Comparison of ENCODE assay signal across 9 cellular contexts in genomic region chr13:32838985-32839384, GRCh38.
DNase-seq lines count a peak whose midpoint lies in the region; ATAC-seq and FAIRE-seq lines count a peak whose summit lies in the region.
"Had no signal": no experiment of that assay in that cellular context is flagged by ENCODE, and none has a peak within 500 bp of the region (broad histone marks: within the 10 kb centered on the region; RNA-seq: fewer than 3 reads in every experiment).

No MANE protein-coding gene starts in this region.

- no peak for FAIRE-seq in HTR-8/SVneo (lab: Jason Lieb, UNC)
- FAIRE-seq: endometrium had no signal

- DNase-seq in NCI-H2196 treated with DMSO at 0.1 percent for 48 hours (lab: John Stamatoyannopoulos, UW; ENCODE audit: unreplicated experiment): peak; percentile 47
- peak; percentile 71 for DNase-seq in hepatic stellate cell (ENCODE audit: low spot score)
- DNase-seq in stimulated activated naive CD4-positive, alpha-beta T cell treated with Interleukin-2 at 50 U/mL for 16 hours (lab: John Stamatoyannopoulos, UW): no peak
- DNase-seq in HK-2 (ENCODE audit: unreplicated experiment): no peak
- no peak for DNase-seq in LoVo (ENCODE audit: low spot score)
- DNase-seq in HTR-8/SVneo (ENCODE audit: insufficient read length, low spot score): no peak

- ATAC-seq in GM18868 (IDR thresholded peaks at IDR 0.05; ENCODE audit: unreplicated experiment) (peak; percentile 74), HG02642 (IDR thresholded peaks at IDR 0.05; ENCODE audit: poor library complexity, unreplicated experiment) (peak; percentile 71)

Comparison
In these comparisons a context has a peak if more than half of its experiments do, and no peak if none do; other contexts are left out.
1. DNase-seq: peak in NCI-H2196 treated with DMSO at 0.1 percent for 48 hours (single experiment) and hepatic stellate cell (single experiment); none in stimulated activated naive CD4-positive, alpha-beta T cell treated with Interleukin-2 at 50 U/mL for 16 hours (single experiment), HK-2 (single experiment), LoVo (single experiment) and HTR-8/SVneo (single experiment).